Comparison of ENCODE assay signal across 1 cellular context in genomic region chr11:44833869-44834452, GRCh38.
TF ChIP-seq lines count a peak whose summit lies in the region.

No MANE protein-coding gene starts in this region.

TF ChIP-seq in H1, 55 proteins besides CTCF, POLR2A, EP300 and RAD21:
- TF ChIP-seq SP1 (IDR thresholded peaks at IDR 0.05; ENCODE audit: low read depth, low read length) (no peak), YY1 (IDR thresholded peaks at IDR 0.05; ENCODE audit: low read depth, low read length) (peak; percentile 75), POU5F1 (IDR thresholded peaks at IDR 0.05; ENCODE audit: low read depth, low read length) (no peak), EZH2 (IDR thresholded peaks at IDR 0.05; ENCODE audit: low read depth, low read length, severe bottlenecking) (peak; percentile 29)
